ENCODE assay signal across 17 cellular contexts in genomic region chr1:182087304-182087703, GRCh38. TPM values are rescaled to one million over a fixed set of nuclear protein-coding genes. Genes with fewer than 3 reads are reported as not detected.
DNase-seq lines count a peak whose midpoint lies in the region; ATAC-seq and TF ChIP-seq lines count a peak whose summit lies in the region.
"Had no signal": no experiment of that assay in that cellular context is flagged by ENCODE, and none has a peak within 500 bp of the region (broad histone marks: within the 10 kb centered on the region; RNA-seq: fewer than 3 reads in every experiment).

No MANE protein-coding gene starts in this region.

- H3K9me3 Mint-ChIP-seq in activated CD8-positive, alpha-beta memory T cell treated with anti-CD3 and anti-CD28 coated beads, Interleukin-2, amount 10 ng/mL, durations not matched to agents 7 days and 5 days (ENCODE audit: low read depth), result no peaks in the 10 kb centered on the region
- H3K9me3 Mint-ChIP-seq in activated T-helper 2 cell treated with anti-CD3 and anti-CD28 coated beads, Interferon-gamma antibody, Interleukin-2, Interleukin-4, amounts not matched to agents 10 μg/mL and 5 μg/mL and 100 μg/mL, durations not matched to agents 14 hours and 24 hours and 36 hours, result no peaks in the 10 kb centered on the region
- H3K9me3 Mint-ChIP-seq in osteocyte (ENCODE audit: unreplicated experiment) (no peaks in the 10 kb centered on the region), neural progenitor cell (no peaks in the 10 kb centered on the region)
- H3K9me3 Mint-ChIP-seq: brain, HFFc6 had no signal

- H3K27ac Mint-ChIP-seq in activated CD8-positive, alpha-beta memory T cell treated with anti-CD3 and anti-CD28 coated beads, Interleukin-2, amount 10 ng/mL, durations not matched to agents 7 days and 5 days, result peak overlapping the region; percentile 84
- H3K27ac Mint-ChIP-seq in activated T-helper 2 cell treated with anti-CD3 and anti-CD28 coated beads, Interferon-gamma antibody, Interleukin-2, Interleukin-4, amounts not matched to agents 10 μg/mL and 5 μg/mL and 100 μg/mL, durations not matched to agents 14 hours and 24 hours and 36 hours, result peak overlapping the region; percentile 12
- H3K27ac Mint-ChIP-seq in osteocyte (ENCODE audit: unreplicated experiment) (no peak overlapping the region), neural progenitor cell (no peak overlapping the region)
- H3K27ac Mint-ChIP-seq: brain, HFFc6 had no signal

- H3K4me3 Mint-ChIP-seq in activated CD8-positive, alpha-beta memory T cell treated with anti-CD3 and anti-CD28 coated beads, Interleukin-2, amount 10 ng/mL, durations not matched to agents 7 days and 5 days, result no peak overlapping the region
- H3K4me3 Mint-ChIP-seq in activated T-helper 2 cell treated with anti-CD3 and anti-CD28 coated beads, Interferon-gamma antibody, Interleukin-2, Interleukin-4, amounts not matched to agents 10 μg/mL and 5 μg/mL and 100 μg/mL, durations not matched to agents 14 hours and 24 hours and 36 hours (ENCODE audit: low read depth), result no peak overlapping the region
- H3K4me3 Mint-ChIP-seq in osteocyte (ENCODE audit: unreplicated experiment) (no peak overlapping the region), neural progenitor cell (no peak overlapping the region)
- H3K4me3 Mint-ChIP-seq: brain, HFFc6 had no signal

- no peak overlapping the region for H3K9ac ChIP-seq in neural progenitor cell

- no peaks in the 10 kb centered on the region for H3K36me3 ChIP-seq in neural progenitor cell
- H3K36me3 ChIP-seq: left lung, tibial artery had no signal

- CTCF ChIA-PET in activated CD8-positive, alpha-beta memory T cell treated with anti-CD3 and anti-CD28 coated beads, Interleukin-2, amount 10 ng/mL, durations not matched to agents 7 days and 5 days (lab: Charles Lee), result interaction anchor here (0.7 to 1.9 kb wide), 9 partner anchors 8 to 697 kb away, joined by 3 to 19 read pairs (median 4); no protein-coding TSS in a partner anchor

- H3K9me3 ChIP-seq in neural progenitor cell (ENCODE audit: low read depth), result no peaks in the 10 kb centered on the region
- H3K9me3 ChIP-seq: left lung, tibial artery had no signal

- H3K79me2 ChIP-seq in neural progenitor cell (ENCODE audit: low read depth), result no peaks in the 10 kb centered on the region

- no peaks in the 10 kb centered on the region for H3K27me3 ChIP-seq in neural progenitor cell
- H3K27me3 ChIP-seq: left lung, tibial artery had no signal

- intact Hi-C loops in activated T-helper 2 cell treated with anti-CD3 and anti-CD28 coated beads, Interferon-gamma antibody, Interleukin-2, Interleukin-4, amounts not matched to agents 10 μg/mL and 5 μg/mL and 100 μg/mL, durations not matched to agents 14 hours and 24 hours and 36 hours (cut with micrococcal nuclease), result loop anchor here (5.0 to 10.0 kb wide), 4 partner anchors 510 to 700 kb away; partner anchors contain the start of gene NPL

- no peaks in the 10 kb centered on the region for H3K4me1 ChIP-seq in neural progenitor cell

- no peak overlapping the region for H3K4me2 ChIP-seq in neural progenitor cell

- H3K27me3 Mint-ChIP-seq in activated CD8-positive, alpha-beta memory T cell treated with anti-CD3 and anti-CD28 coated beads, Interleukin-2, amount 10 ng/mL, durations not matched to agents 7 days and 5 days, result peaks cover 2% of the 10 kb centered on the region
- peaks cover 3% of the 10 kb centered on the region for H3K27me3 Mint-ChIP-seq in activated T-helper 2 cell treated with anti-CD3 and anti-CD28 coated beads, Interferon-gamma antibody, Interleukin-2, Interleukin-4, amounts not matched to agents 10 μg/mL and 5 μg/mL and 100 μg/mL, durations not matched to agents 14 hours and 24 hours and 36 hours (ENCODE audit: low read depth)
- no peaks in the 10 kb centered on the region for H3K27me3 Mint-ChIP-seq in osteocyte (ENCODE audit: unreplicated experiment)
- peaks cover 10% of the 10 kb centered on the region for H3K27me3 Mint-ChIP-seq in neural progenitor cell (ENCODE audit: insufficient read depth, low read depth)
- H3K27me3 Mint-ChIP-seq: brain had no signal

- TF ChIP-seq CTCF in osteocyte (IDR thresholded peaks at IDR 0.05) (no peak), neural progenitor cell (IDR thresholded peaks at IDR 0.05) (no peak)

- ATAC-seq in activated CD8-positive, alpha-beta memory T cell treated with anti-CD3 and anti-CD28 coated beads, Interleukin-2, amount 10 ng/mL, durations not matched to agents 7 days and 5 days, result peak; percentile 52
- ATAC-seq in GM21423 (IDR thresholded peaks at IDR 0.05; ENCODE audit: unreplicated experiment) (no peak), HG02870 (IDR thresholded peaks at IDR 0.05; ENCODE audit: unreplicated experiment) (no peak)
- ATAC-seq: left lung had no signal

- DNase-seq in activated CD8-positive, alpha-beta memory T cell treated with anti-CD3 and anti-CD28 coated beads, Interleukin-2, amount 10 ng/mL, durations not matched to agents 7 days and 5 days, result peak; percentile 52
- no peak for DNase-seq in activated CD8-positive, alpha-beta memory T cell treated with anti-CD3 and anti-CD28 coated beads, Interleukin-2, amount 50 U/mL, for 4 hours
- DNase-seq in OCI-M1 (lab: John Stamatoyannopoulos, UW) (peak; percentile 48), osteocyte (ENCODE audit: extremely low spot score, unreplicated experiment) (peak; percentile 59), neural progenitor cell (ENCODE audit: low spot score) (no peak)
- peak; percentile 35 for DNase-seq in activated T-helper 2 cell treated with anti-CD3 and anti-CD28 coated beads, Interferon-gamma antibody, Interleukin-2, Interleukin-4, amounts not matched to agents 10 μg/mL and 5 μg/mL and 100 μg/mL, durations not matched to agents 14 hours and 24 hours and 36 hours (ENCODE audit: low spot score)
- DNase-seq: dermis blood vessel endothelial cell; HFFc6; left lung; NCI-H1105 treated with DMSO at 0.1 percent for 48 hours; NCI-H2171 treated with DMSO at 0.1 percent for 48 hours; stimulated activated CD4-positive, alpha-beta T cell treated with anti-CD3 and anti-CD28 coated beads, Interleukin-4, amount 100 ng/mL, for 1 hour; tibial artery had no signal

- H3K27ac ChIP-seq in neural progenitor cell, result no peak overlapping the region
- H3K27ac ChIP-seq: left lung, tibial artery had no signal

- no peaks in the 10 kb centered on the region for H3K36me3 Mint-ChIP-seq in activated CD8-positive, alpha-beta memory T cell treated with anti-CD3 and anti-CD28 coated beads, Interleukin-2, amount 10 ng/mL, durations not matched to agents 7 days and 5 days
- H3K36me3 Mint-ChIP-seq in activated T-helper 2 cell treated with anti-CD3 and anti-CD28 coated beads, Interferon-gamma antibody, Interleukin-2, Interleukin-4, amounts not matched to agents 10 μg/mL and 5 μg/mL and 100 μg/mL, durations not matched to agents 14 hours and 24 hours and 36 hours (ENCODE audit: low read depth), result no peaks in the 10 kb centered on the region
- H3K36me3 Mint-ChIP-seq in osteocyte (ENCODE audit: unreplicated experiment) (no peaks in the 10 kb centered on the region), neural progenitor cell (no peaks in the 10 kb centered on the region)
- H3K36me3 Mint-ChIP-seq: brain had no signal

- H3K4me1 Mint-ChIP-seq in activated CD8-positive, alpha-beta memory T cell treated with anti-CD3 and anti-CD28 coated beads, Interleukin-2, amount 10 ng/mL, durations not matched to agents 7 days and 5 days, result peaks cover 47% of the 10 kb centered on the region
- peaks cover 44% of the 10 kb centered on the region for H3K4me1 Mint-ChIP-seq in activated T-helper 2 cell treated with anti-CD3 and anti-CD28 coated beads, Interferon-gamma antibody, Interleukin-2, Interleukin-4, amounts not matched to agents 10 μg/mL and 5 μg/mL and 100 μg/mL, durations not matched to agents 14 hours and 24 hours and 36 hours (ENCODE audit: low read depth)
- H3K4me1 Mint-ChIP-seq in osteocyte (ENCODE audit: unreplicated experiment), result peaks cover 7% of the 10 kb centered on the region
- H3K4me1 Mint-ChIP-seq in neural progenitor cell, result peaks cover 9% of the 10 kb centered on the region

- H2AFZ ChIP-seq in neural progenitor cell (replicated peaks), result no peak overlapping the region

- H3F3A ChIP-seq in neural progenitor cell (ENCODE audit: low read depth), result peaks cover 3% of the 10 kb centered on the region

- no peak overlapping the region for H3K4me3 ChIP-seq in neural progenitor cell
- H3K4me3 ChIP-seq: left lung, tibial artery had no signal

- H4K20me1 ChIP-seq in neural progenitor cell (ENCODE audit: low read depth), result no peaks in the 10 kb centered on the region

RNA-seq across cellular contexts. Expression of gene ZNF648, which starts 25.8 kb away (rescaled TPM):
- not detected for total RNA-seq in activated CD8-positive, alpha-beta memory T cell treated with anti-CD3 and anti-CD28 coated beads, Interleukin-2, amount 10 ng/mL, durations not matched to agents 7 days and 5 days
- total RNA-seq in activated T-helper 2 cell treated with anti-CD3 and anti-CD28 coated beads, Interferon-gamma antibody, Interleukin-2, Interleukin-4, amounts not matched to agents 10 μg/mL and 5 μg/mL and 100 μg/mL, durations not matched to agents 14 hours and 24 hours and 36 hours, result not detected in 2 replicates
- total RNA-seq in osteocyte (not detected in 2 replicates), neural progenitor cell (ENCODE audit: low replicate concordance) (1.5 and 2.0 TPM in 2 replicates)
- total RNA-seq: dermis blood vessel endothelial cell, HFFc6, osteoblast had no signal

Comparison
In these comparisons a context has a peak if more than half of its experiments do, and no peak if none do; other contexts are left out.
1. DNase-seq: peak in activated CD8-positive, alpha-beta memory T cell treated with anti-CD3 and anti-CD28 coated beads, Interleukin-2, amount 10 ng/mL, durations not matched to agents 7 days and 5 days (single experiment), OCI-M1 (single experiment), activated T-helper 2 cell treated with anti-CD3 and anti-CD28 coated beads, Interferon-gamma antibody, Interleukin-2, Interleukin-4, amounts not matched to agents 10 μg/mL and 5 μg/mL and 100 μg/mL, durations not matched to agents 14 hours and 24 hours and 36 hours (single experiment) and osteocyte (single experiment); none in activated CD8-positive, alpha-beta memory T cell treated with anti-CD3 and anti-CD28 coated beads, Interleukin-2, amount 50 U/mL, for 4 hours (single experiment) and neural progenitor cell (single experiment).
2. H3K27ac Mint-ChIP-seq: peak in activated CD8-positive, alpha-beta memory T cell treated with anti-CD3 and anti-CD28 coated beads, Interleukin-2, amount 10 ng/mL, durations not matched to agents 7 days and 5 days (single experiment) and activated T-helper 2 cell treated with anti-CD3 and anti-CD28 coated beads, Interferon-gamma antibody, Interleukin-2, Interleukin-4, amounts not matched to agents 10 μg/mL and 5 μg/mL and 100 μg/mL, durations not matched to agents 14 hours and 24 hours and 36 hours (single experiment); none in osteocyte (single experiment) and neural progenitor cell (single experiment).